In genomic region chr17:231191-231965, GRCh38 we compare ENCODE assay signal across 27 cellular contexts. TPM values are rescaled to one million over a fixed set of nuclear protein-coding genes. Genes with fewer than 3 reads are reported as not detected.
DNase-seq lines count a peak whose midpoint lies in the region; ATAC-seq and TF ChIP-seq lines count a peak whose summit lies in the region.
"Had no signal": no experiment of that assay in that cellular context is flagged by ENCODE, and none has a peak within 500 bp of the region (broad histone marks: within the 10 kb centered on the region; RNA-seq: fewer than 3 reads in every experiment).

No MANE protein-coding gene starts in this region.

- no peak overlapping the region for H3K4me3 ChIP-seq in colonic mucosa
- H3K4me3 ChIP-seq in neural progenitor cell: no peak overlapping the region
- no peak overlapping the region for H3K4me3 ChIP-seq in transverse colon
- H3K4me3 ChIP-seq: lung, Peyer's patch, skin epidermis, thyroid gland had no signal

- no peaks in the 10 kb centered on the region for H3F3A ChIP-seq in neural progenitor cell (ENCODE audit: low read depth)

- no peak for TF ChIP-seq POLR2A in transverse colon (IDR thresholded peaks at IDR 0.05)

- no peaks in the 10 kb centered on the region for H3K27me3 ChIP-seq in colonic mucosa
- H3K27me3 ChIP-seq in neural progenitor cell: no peaks in the 10 kb centered on the region
- H3K27me3 ChIP-seq in transverse colon: no peaks in the 10 kb centered on the region
- H3K27me3 ChIP-seq: Peyer's patch, thyroid gland had no signal

- no peak overlapping the region for H2AFZ ChIP-seq in neural progenitor cell (replicated peaks)

- no peaks in the 10 kb centered on the region for H4K20me1 ChIP-seq in neural progenitor cell (ENCODE audit: low read depth)

- intact Hi-C loops in Right ventricle myocardium inferior (cut with DNase I) (loop anchor here (5.0 kb wide), 1 partner anchor 49 kb away; the partner anchor contains the start of gene DOC2B), Right ventricle myocardium superior (cut with DNase I) (no loop called here), colonic mucosa (cut with DNase I) (no loop called here), transverse colon (cut with DNase I; ENCODE audit: low total_unique reads) (no loop called here)

- H3K9me3 Mint-ChIP-seq in neural progenitor cell: no peaks in the 10 kb centered on the region
- H3K9me3 Mint-ChIP-seq: activated CD4-positive, alpha-beta memory T cell treated with anti-CD3 and anti-CD28 coated beads, Interleukin-2, amount 10 ng/mL, durations not matched to agents 7 days and 5 days; IgD-negative memory B cell; nephron; stimulated activated naive CD8-positive, alpha-beta T cell treated with anti-CD3 and anti-CD28 coated beads, Interleukin-15, amount 100 ng/mL, for 72 hours had no signal

- no peaks in the 10 kb centered on the region for H3K79me2 ChIP-seq in neural progenitor cell (ENCODE audit: low read depth)

- H3K27me3 Mint-ChIP-seq in neural progenitor cell (ENCODE audit: insufficient read depth, low read depth): peaks cover 6% of the 10 kb centered on the region
- H3K27me3 Mint-ChIP-seq: activated CD4-positive, alpha-beta memory T cell treated with anti-CD3 and anti-CD28 coated beads, Interleukin-2, amount 10 ng/mL, durations not matched to agents 7 days and 5 days had no signal

- peaks cover 36% of the 10 kb centered on the region for H3K4me1 Mint-ChIP-seq in neural progenitor cell
- H3K4me1 Mint-ChIP-seq: activated CD4-positive, alpha-beta memory T cell treated with anti-CD3 and anti-CD28 coated beads, Interleukin-2, amount 10 ng/mL, durations not matched to agents 7 days and 5 days; stimulated activated naive CD8-positive, alpha-beta T cell treated with anti-CD3 and anti-CD28 coated beads, Interleukin-15, amount 100 ng/mL, for 72 hours had no signal

- H3K36me3 ChIP-seq in colonic mucosa (no peaks in the 10 kb centered on the region), neural progenitor cell (no peaks in the 10 kb centered on the region), transverse colon (no peaks in the 10 kb centered on the region)
- H3K36me3 ChIP-seq: Peyer's patch, thyroid gland had no signal

- no peak overlapping the region for H3K4me3 Mint-ChIP-seq in neural progenitor cell
- H3K4me3 Mint-ChIP-seq: activated CD4-positive, alpha-beta memory T cell treated with anti-CD3 and anti-CD28 coated beads, Interleukin-2, amount 10 ng/mL, durations not matched to agents 7 days and 5 days; nephron; stimulated activated naive CD8-positive, alpha-beta T cell treated with anti-CD3 and anti-CD28 coated beads, Interleukin-15, amount 100 ng/mL, for 72 hours had no signal

- peaks cover 3% of the 10 kb centered on the region for H3K4me1 ChIP-seq in colonic mucosa
- peaks cover 7% of the 10 kb centered on the region for H3K4me1 ChIP-seq in neural progenitor cell
- peaks cover 0 to 18% (median 13%) of the 10 kb centered on the region in 4 donors for H3K4me1 ChIP-seq in transverse colon
- H3K4me1 ChIP-seq: Peyer's patch had no signal

- H3K36me3 Mint-ChIP-seq in neural progenitor cell: no peaks in the 10 kb centered on the region
- H3K36me3 Mint-ChIP-seq: IgD-negative memory B cell had no signal

- no peak for TF ChIP-seq EP300 in transverse colon (IDR thresholded peaks at IDR 0.05; ENCODE audit: low read depth)

- H3K9me3 ChIP-seq in colonic mucosa (no peaks in the 10 kb centered on the region), neural progenitor cell (ENCODE audit: low read depth) (no peaks in the 10 kb centered on the region), transverse colon (no peaks in the 10 kb centered on the region)
- H3K9me3 ChIP-seq: Peyer's patch, thyroid gland had no signal

- 77 to 100% methylated on average over 3 to 16 of the region's 16 CpGs for WGBS in transverse colon (ENCODE audit: low coverage in 1 of 2), 2 donors

- no peak for ATAC-seq in Right ventricle myocardium inferior
- no peak for ATAC-seq in Right ventricle myocardium superior (ENCODE audit: poor library complexity)
- ATAC-seq: stimulated activated naive CD8-positive, alpha-beta T cell treated with anti-CD3 and anti-CD28 coated beads, Interleukin-15, amount 100 ng/mL, for 72 hours had no signal

- DNase-seq in Right ventricle myocardium inferior (ENCODE audit: missing footprints) (peak; percentile 31), Right ventricle myocardium superior (no peak), colonic mucosa (peak; percentile 13), neural progenitor cell (ENCODE audit: low spot score) (no peak), transverse colon (peak; percentile 5), iPS-NIHi11 (ENCODE audit: low spot score) (no peak), NCI-H748 treated with DMSO at 0.1 percent for 48 hours (lab: John Stamatoyannopoulos, UW) (no peak), DMS79 (lab: John Stamatoyannopoulos, UW) (no peak)
- DNase-seq: activated CD4-positive, alpha-beta memory T cell treated with anti-CD3 and anti-CD28 coated beads, Interleukin-2, amount 10 ng/mL, durations not matched to agents 7 days and 5 days; activated CD4-positive, alpha-beta T cell treated with anti-CD3 and anti-CD28 coated beads for 1 hour; activated effector memory CD4-positive, alpha-beta T cell treated with anti-CD3 and anti-CD28 coated beads, Interleukin-2, amount 50 U/mL, for 16 hours; cerebellar nuclear complex; DMS53; NCI-H1048; NCI-H187; NCI-H2171 treated with DMSO at 0.1 percent for 48 hours; NCI-H524; stimulated activated CD8-positive, alpha-beta memory T cell treated with anti-CD3 and anti-CD28 coated beads, Interleukin-4, amount 100 ng/mL, for 48 hours; stimulated activated naive CD8-positive, alpha-beta T cell treated with anti-CD3 and anti-CD28 coated beads, Interleukin-15, amount 100 ng/mL, for 72 hours; T-helper 1 cell; thyroid gland had no signal

- H3K9ac ChIP-seq in colonic mucosa (ENCODE audit: low read depth in 2 of 2, low read length in 2 of 2) (no peak overlapping the region), neural progenitor cell (no peak overlapping the region)

- in situ Hi-C loops in transverse colon (cut with MboI; ENCODE audit: low pct_ligation_motif_present in 1 of 4, low pct_unique_long_range_greater_than_20kb in 1 of 4, low sequenced_read_pairs in 3 of 4): no loop called here

- H3K4me2 ChIP-seq in neural progenitor cell: no peak overlapping the region

- H3K27ac ChIP-seq in colonic mucosa (no peak overlapping the region), neural progenitor cell (no peak overlapping the region), transverse colon (no peak overlapping the region)
- H3K27ac ChIP-seq: Peyer's patch, thyroid gland had no signal

- peak overlapping the region; percentile 48 for H3K27ac Mint-ChIP-seq in neural progenitor cell
- H3K27ac Mint-ChIP-seq: activated CD4-positive, alpha-beta memory T cell treated with anti-CD3 and anti-CD28 coated beads, Interleukin-2, amount 10 ng/mL, durations not matched to agents 7 days and 5 days; IgD-negative memory B cell had no signal

- TF ChIP-seq CTCF in colonic mucosa (IDR thresholded peaks at IDR 0.05) (no peak), neural progenitor cell (IDR thresholded peaks at IDR 0.05) (no peak), transverse colon (IDR thresholded peaks at IDR 0.05) (no peak)

RNA-seq across cellular contexts. Expression of gene DOC2B, which starts 49.9 kb away (rescaled TPM):
- total RNA-seq in Right ventricle myocardium inferior (4.5 TPM), Right ventricle myocardium superior (3.4 TPM), colonic mucosa (1 to 10 TPM; 1.3 to 4.4 TPM), neural progenitor cell (ENCODE audit: low replicate concordance) (0.31 and 0.34 TPM in 2 replicates), transverse colon (10 to 100 TPM in 1 of 4 donors, 1 to 10 TPM in 3; 1.8 to 11.6 (median 2.6) TPM)
- total RNA-seq: activated CD4-positive, alpha-beta memory T cell treated with anti-CD3 and anti-CD28 coated beads, Interleukin-2, amount 10 ng/mL, durations not matched to agents 7 days and 5 days; H4 had no signal

Comparison
In these comparisons a context has a peak if more than half of its experiments do, and no peak if none do; other contexts are left out.
1. DNase-seq: peak in Right ventricle myocardium inferior (single experiment), colonic mucosa (single experiment) and transverse colon (single experiment); none in Right ventricle myocardium superior (single experiment), neural progenitor cell (single experiment), iPS-NIHi11 (single experiment), NCI-H748 treated with DMSO at 0.1 percent for 48 hours (single experiment) and DMS79 (single experiment).